3 cellular contexts compared by ENCODE assay signal in the genomic region with DNA sequence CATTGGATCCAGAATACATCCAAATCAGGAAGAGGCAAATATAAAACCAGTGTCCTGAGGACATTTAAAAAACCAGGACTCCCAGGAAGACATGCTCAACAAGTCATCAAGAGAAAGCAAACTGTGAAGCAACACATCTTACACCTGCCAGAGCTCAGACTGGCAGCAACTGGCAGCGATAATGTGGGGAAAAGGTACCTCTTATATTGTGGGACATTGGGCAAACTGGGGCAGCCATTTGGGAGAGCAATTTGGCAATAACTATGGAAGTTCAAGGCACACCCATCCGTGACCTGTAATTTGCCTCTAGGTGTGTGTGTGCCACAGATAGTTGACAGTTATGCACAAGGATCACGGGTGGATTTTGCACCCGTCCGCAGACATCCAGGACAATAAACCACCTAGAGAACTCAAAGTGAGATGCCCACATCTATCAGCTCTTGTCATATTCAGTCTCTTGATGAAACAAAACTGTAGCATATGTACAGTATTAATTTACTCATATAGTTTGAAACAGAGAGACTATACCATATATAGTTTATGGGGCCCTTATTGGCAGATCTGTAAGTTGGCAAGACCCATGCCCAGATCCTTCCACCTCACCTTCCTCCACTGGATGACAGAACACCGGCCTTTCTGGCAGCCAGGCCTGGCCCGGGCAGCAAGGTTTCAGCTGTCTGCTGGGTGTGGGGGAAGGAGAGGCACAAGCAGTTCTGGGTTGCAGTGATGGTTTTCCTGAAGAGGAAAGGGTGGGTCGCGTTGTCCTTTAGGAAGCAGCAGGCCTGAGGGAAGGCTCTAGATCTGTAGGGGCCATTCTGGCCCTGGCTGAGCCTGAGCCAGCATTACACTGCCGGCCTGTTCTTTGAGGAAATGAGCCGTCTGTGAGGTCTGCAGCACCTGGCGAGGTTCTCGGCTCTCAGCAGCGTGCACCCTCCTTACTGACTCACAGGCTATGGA.
A peak's percentile ranks its signal among the peaks of the same experiment; 100 is the strongest.
TF ChIP-seq lines count a peak whose summit lies in the region.

No MANE protein-coding gene starts in this region.

TF ChIP-seq in A549, 52 proteins besides CTCF, POLR2A, EP300 and RAD21:
- TF ChIP-seq KDM1A (IDR thresholded peaks at IDR 0.05; ENCODE audit: low read depth) (no peak), ZNF302 (CRISPR knock-in tag; IDR thresholded peaks at IDR 0.05) (no peak), POLR2AphosphoS2 (conservative IDR thresholded peaks at IDR 0.05; ENCODE audit: low read length) (peak; percentile 53)
- TF ChIP-seq, protein P1, sequence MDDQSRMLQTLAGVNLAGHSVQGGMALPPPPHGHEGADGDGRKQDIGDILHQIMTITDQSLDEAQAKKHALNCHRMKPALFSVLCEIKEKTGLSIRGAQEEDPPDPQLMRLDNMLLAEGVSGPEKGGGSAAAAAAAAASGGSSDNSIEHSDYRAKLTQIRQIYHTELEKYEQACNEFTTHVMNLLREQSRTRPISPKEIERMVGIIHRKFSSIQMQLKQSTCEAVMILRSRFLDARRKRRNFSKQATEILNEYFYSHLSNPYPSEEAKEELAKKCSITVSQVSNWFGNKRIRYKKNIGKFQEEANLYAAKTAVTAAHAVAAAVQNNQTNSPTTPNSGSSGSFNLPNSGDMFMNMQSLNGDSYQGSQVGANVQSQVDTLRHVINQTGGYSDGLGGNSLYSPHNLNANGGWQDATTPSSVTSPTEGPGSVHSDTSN (IDR thresholded peaks at IDR 0.05), result no peak

TF ChIP-seq in GM12891, 5 proteins besides CTCF, POLR2A, EP300 and RAD21:
- no peak for TF ChIP-seq SPI1 (IDR thresholded peaks at IDR 0.05; ENCODE audit: low read depth, low read length)
- TF ChIP-seq POLR2AphosphoS5 (IDR thresholded peaks at IDR 0.05; ENCODE audit: low read depth, low read length), result no peak
- no peak for TF ChIP-seq PAX5 (IDR thresholded peaks at IDR 0.05; ENCODE audit: insufficient read depth, low read length, severe bottlenecking)
- TF ChIP-seq POU2F2 (IDR thresholded peaks at IDR 0.05; ENCODE audit: low read depth, low read length), result no peak

TF ChIP-seq in K562, 482 proteins besides CTCF, POLR2A, EP300 and RAD21:
- TF ChIP-seq POLR2G (IDR thresholded peaks at IDR 0.05; ENCODE audit: low read depth, low read length) (peak; percentile 36), ZNF239 (CRISPR knock-in tag; IDR thresholded peaks at IDR 0.05) (no peak), HNRNPL (IDR thresholded peaks at IDR 0.05; ENCODE audit: low read depth, low read length) (no peak), NR2C1 (IDR thresholded peaks at IDR 0.05) (no peak), NR2C1 (tag; IDR thresholded peaks at IDR 0.05) (no peak), POLR2AphosphoS5 (IDR thresholded peaks at IDR 0.05; ENCODE audit: control insufficient read depth, insufficient read depth, low read depth, low read length) (0 out of 2 replicates have a peak, but pooled peaks have one; percentile 4), ZNF583 (CRISPR knock-in tag; IDR thresholded peaks at IDR 0.05) (no peak), ZBTB17 (CRISPR knock-in tag; IDR thresholded peaks at IDR 0.05) (no peak), POLR2AphosphoS2 (IDR thresholded peaks at IDR 0.05; ENCODE audit: low read length) (peak; percentile 74)
- TF ChIP-seq, protein P2, sequence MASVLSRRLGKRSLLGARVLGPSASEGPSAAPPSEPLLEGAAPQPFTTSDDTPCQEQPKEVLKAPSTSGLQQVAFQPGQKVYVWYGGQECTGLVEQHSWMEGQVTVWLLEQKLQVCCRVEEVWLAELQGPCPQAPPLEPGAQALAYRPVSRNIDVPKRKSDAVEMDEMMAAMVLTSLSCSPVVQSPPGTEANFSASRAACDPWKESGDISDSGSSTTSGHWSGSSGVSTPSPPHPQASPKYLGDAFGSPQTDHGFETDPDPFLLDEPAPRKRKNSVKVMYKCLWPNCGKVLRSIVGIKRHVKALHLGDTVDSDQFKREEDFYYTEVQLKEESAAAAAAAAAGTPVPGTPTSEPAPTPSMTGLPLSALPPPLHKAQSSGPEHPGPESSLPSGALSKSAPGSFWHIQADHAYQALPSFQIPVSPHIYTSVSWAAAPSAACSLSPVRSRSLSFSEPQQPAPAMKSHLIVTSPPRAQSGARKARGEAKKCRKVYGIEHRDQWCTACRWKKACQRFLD (CRISPR knock-in tag; IDR thresholded peaks at IDR 0.05), result no peak
- TF ChIP-seq, protein P3, sequence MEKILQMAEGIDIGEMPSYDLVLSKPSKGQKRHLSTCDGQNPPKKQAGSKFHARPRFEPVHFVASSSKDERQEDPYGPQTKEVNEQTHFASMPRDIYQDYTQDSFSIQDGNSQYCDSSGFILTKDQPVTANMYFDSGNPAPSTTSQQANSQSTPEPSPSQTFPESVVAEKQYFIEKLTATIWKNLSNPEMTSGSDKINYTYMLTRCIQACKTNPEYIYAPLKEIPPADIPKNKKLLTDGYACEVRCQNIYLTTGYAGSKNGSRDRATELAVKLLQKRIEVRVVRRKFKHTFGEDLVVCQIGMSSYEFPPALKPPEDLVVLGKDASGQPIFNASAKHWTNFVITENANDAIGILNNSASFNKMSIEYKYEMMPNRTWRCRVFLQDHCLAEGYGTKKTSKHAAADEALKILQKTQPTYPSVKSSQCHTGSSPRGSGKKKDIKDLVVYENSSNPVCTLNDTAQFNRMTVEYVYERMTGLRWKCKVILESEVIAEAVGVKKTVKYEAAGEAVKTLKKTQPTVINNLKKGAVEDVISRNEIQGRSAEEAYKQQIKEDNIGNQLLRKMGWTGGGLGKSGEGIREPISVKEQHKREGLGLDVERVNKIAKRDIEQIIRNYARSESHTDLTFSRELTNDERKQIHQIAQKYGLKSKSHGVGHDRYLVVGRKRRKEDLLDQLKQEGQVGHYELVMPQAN (IDR thresholded peaks at IDR 0.05; ENCODE audit: borderline replicate concordance), result no peak
